In genomic region chr1:10694274-10694632, GRCh38 we compare ENCODE assay signal across 8 cellular contexts.
DNase-seq lines count a peak whose midpoint lies in the region; ATAC-seq, FAIRE-seq and TF ChIP-seq lines count a peak whose summit lies in the region.

No MANE protein-coding gene starts in this region.

- no peaks in the 10 kb centered on the region for H3K36me3 ChIP-seq in small intestine (ENCODE audit: control insufficient read depth in 2 of 2, insufficient read depth in 2 of 2, low read length in 2 of 2)

- H3K9me3 ChIP-seq in small intestine (ENCODE audit: control insufficient read depth, low read depth): no peaks in the 10 kb centered on the region

- H3K27me3 ChIP-seq in small intestine (ENCODE audit: control insufficient read depth in 2 of 2, insufficient read depth in 2 of 2, low read length in 2 of 2): no peaks in the 10 kb centered on the region

- intact Hi-C loops in left ventricle myocardium superior (cut with micrococcal nuclease): no loop called here

- TF ChIP-seq POLR2A in GM12891 (IDR thresholded peaks at IDR 0.05; ENCODE audit: low read depth, low read length): no peak

- H3K4me3 ChIP-seq in small intestine (ENCODE audit: low read depth in 1 of 2, low read length in 2 of 2): peak overlapping the region; percentile 84 to 90

- ATAC-seq in HG02610 (IDR thresholded peaks at IDR 0.05; ENCODE audit: unreplicated experiment) (peak; percentile 34), left ventricle myocardium superior (peak; percentile 32)

- DNase-seq in GM12891 (ENCODE audit: insufficient read length, low spot score) (peak; percentile 85), NCI-H526 treated with DMSO at 0.1 percent for 48 hours (lab: John Stamatoyannopoulos, UW) (peak; percentile 28), left ventricle myocardium superior (no peak), small intestine (peak; percentile 77), iPS-NIHi11 (ENCODE audit: low spot score) (no peak), GOT3 (lab: John Stamatoyannopoulos, UW) (no peak)
- DNase-seq in activated gamma-delta T cell treated with anti-CD3 and anti-CD28 coated beads, Interleukin-2, amount 50 U/mL, for 16 hours (ENCODE audit: low read depth): peak; percentile 38

- H3K4me1 ChIP-seq in small intestine (ENCODE audit: control insufficient read depth in 2 of 2, insufficient read depth in 1 of 2, low read depth in 1 of 2, low read length in 1 of 2): peaks cover 2 to 16% of the 10 kb centered on the region in 2 donors

- FAIRE-seq in GM12891 (lab: Jason Lieb, UNC): peak; percentile 47
- FAIRE-seq in small intestine (lab: Jason Lieb, UNC): no peak

- peak overlapping the region; percentile 67 to 91 for H3K27ac ChIP-seq in small intestine (ENCODE audit: low read depth in 1 of 2, low read length in 1 of 2)

- WGBS in small intestine, 3 donors: 0 to 2% (median 1%) methylated on average over 11 to 46 of the region's 46 CpGs

TF ChIP-seq in GM12891, 5 proteins besides CTCF, POLR2A, EP300 and RAD21:
- TF ChIP-seq SPI1 (IDR thresholded peaks at IDR 0.05; ENCODE audit: low read depth, low read length) (no peak), POLR2AphosphoS5 (IDR thresholded peaks at IDR 0.05; ENCODE audit: low read depth, low read length) (no peak), PAX5 (IDR thresholded peaks at IDR 0.05; ENCODE audit: insufficient read depth, low read length, severe bottlenecking) (no peak), TAF1 (IDR thresholded peaks at IDR 0.05; ENCODE audit: low read depth, low read length) (no peak), POU2F2 (IDR thresholded peaks at IDR 0.05; ENCODE audit: low read depth, low read length) (no peak)
TF ChIP-seq in GM12891: peak in this region for 0.

Comparison
In these comparisons a context has a peak if more than half of its experiments do, and no peak if none do; other contexts are left out.
1. DNase-seq: peak in GM12891 (single experiment), NCI-H526 treated with DMSO at 0.1 percent for 48 hours (single experiment), activated gamma-delta T cell treated with anti-CD3 and anti-CD28 coated beads, Interleukin-2, amount 50 U/mL, for 16 hours (single experiment) and small intestine (single experiment); none in left ventricle myocardium superior (single experiment), iPS-NIHi11 (single experiment) and GOT3 (single experiment).